ENCODE assay signal across 10 cellular contexts in genomic region chr7:55185941-55186609, GRCh38.
DNase-seq lines count a peak whose midpoint lies in the region; ATAC-seq and TF ChIP-seq lines count a peak whose summit lies in the region.
"Had no signal": no experiment of that assay in that cellular context is flagged by ENCODE, and none has a peak within 500 bp of the region (broad histone marks: within the 10 kb centered on the region; RNA-seq: fewer than 3 reads in every experiment).

No MANE protein-coding gene starts in this region.

- POLR2A ChIA-PET in RWPE1 (lab: Yijun Ruan, JAX; ENCODE audit: low non-redundant PET): no interaction called here

- CTCF ChIA-PET in RWPE1 (lab: Yijun Ruan, JAX): interaction anchor here (0.6 to 1.3 kb wide), 5 partner anchors 9 to 398 kb away, joined by 3 to 6 read pairs (median 3); no protein-coding TSS in a partner anchor

- in situ Hi-C loops in gastrocnemius medialis (cut with MboI; ENCODE audit: low sequenced_read_pairs in 4 of 4): no loop called here

- no peak overlapping the region for H3K4me2 ChIP-seq in fibroblast of lung (ENCODE audit: extremely low read depth, insufficient read depth, low read length)

- H2AFZ ChIP-seq in fibroblast of lung (ENCODE audit: low read length): no peak overlapping the region

- H3K4me3 ChIP-seq in fibroblast of lung (replicated peaks in 1 of 4; ENCODE audit: control extremely low read depth in 1 of 4, insufficient read depth in 1 of 4, low read depth in 3 of 4, low read length in 4 of 4) (no peak overlapping the region), gastrocnemius medialis (no peak overlapping the region)
- H3K4me3 ChIP-seq: SK-N-MC had no signal

- H3K4me1 ChIP-seq in fibroblast of lung (ENCODE audit: control insufficient read depth, extremely low read depth, insufficient read depth, low read length): peaks cover 20% of the 10 kb centered on the region
- H3K4me1 ChIP-seq in gastrocnemius medialis: peaks cover 4 to 12% of the 10 kb centered on the region in 2 donors

- intact Hi-C loops in gastrocnemius medialis (cut with DNase I; ENCODE audit: low total_unique reads): loop anchor here (2.0 kb wide), 1 partner anchor 69 kb away; no protein-coding TSS in a partner anchor

- peaks cover 6% of the 10 kb centered on the region for H3K79me2 ChIP-seq in fibroblast of lung (ENCODE audit: control insufficient read depth, insufficient read depth, low read length)

- no peak for TF ChIP-seq POLR2A in gastrocnemius medialis (IDR thresholded peaks at IDR 0.05)

- H3K9me3 ChIP-seq in fibroblast of lung (ENCODE audit: control insufficient read depth, insufficient read depth, low read depth, low read length) (no peaks in the 10 kb centered on the region), gastrocnemius medialis (no peaks in the 10 kb centered on the region)
- H3K9me3 ChIP-seq: neutrophil had no signal

- ATAC-seq in GM18520 (IDR thresholded peaks at IDR 0.05; ENCODE audit: unreplicated experiment) (peak; percentile 53), gastrocnemius medialis (peak; percentile 72 to 77)

- TF ChIP-seq CTCF in RWPE1 (conservative IDR thresholded peaks at IDR 0.05; ENCODE audit: low read depth) (no peak), fibroblast of lung (conservative IDR thresholded peaks at IDR 0.05 in 1 of 2, IDR thresholded peaks at IDR 0.05 in 1 of 2; ENCODE audit: low read depth in 1 of 2, low read length in 2 of 2) (no peak), gastrocnemius medialis (IDR thresholded peaks at IDR 0.05 in 4 of 5, conservative IDR thresholded peaks at IDR 0.05 in 1 of 5) (no peak)

- H3K27me3 ChIP-seq in fibroblast of lung (ENCODE audit: control insufficient read depth, insufficient read depth, low read length) (no peaks in the 10 kb centered on the region), gastrocnemius medialis (no peaks in the 10 kb centered on the region)
- H3K27me3 ChIP-seq: neutrophil had no signal

- DNase-seq in RWPE1 (ENCODE audit: low spot score) (peak; percentile 98), fibroblast of lung (ENCODE audit: low read depth in 2 of 2) (peak; percentile 88 to 94), gastrocnemius medialis (peak; percentile 55 to 77), NCI-H524 treated with DMSO at 0.1 percent for 48 hours (lab: John Stamatoyannopoulos, UW) (no peak), NCI-H446 (lab: John Stamatoyannopoulos, UW) (no peak), NCI-H128 (lab: John Stamatoyannopoulos, UW; ENCODE audit: unreplicated experiment) (no peak)
- DNase-seq: head of caudate nucleus had no signal

- H3K27ac ChIP-seq in RWPE1 (peak overlapping the region; percentile 85), fibroblast of lung (ENCODE audit: insufficient read depth, low read length) (peak overlapping the region; percentile 61), gastrocnemius medialis (peak overlapping the region; percentile 69 to 84 (median 72))
- H3K27ac ChIP-seq: neutrophil, SK-N-MC had no signal

- no peak overlapping the region for H3K9ac ChIP-seq in fibroblast of lung (ENCODE audit: insufficient read depth, low read length)

- no peaks in the 10 kb centered on the region for H4K20me1 ChIP-seq in fibroblast of lung (ENCODE audit: control insufficient read depth, extremely low read depth, insufficient read depth, low read length)

- H3K36me3 ChIP-seq in fibroblast of lung (ENCODE audit: control insufficient read depth, insufficient read depth, low read length): peaks cover 31% of the 10 kb centered on the region
- peaks cover 0 to 12% of the 10 kb centered on the region in 2 donors for H3K36me3 ChIP-seq in gastrocnemius medialis
- H3K36me3 ChIP-seq: neutrophil had no signal

Comparison
In these comparisons a context has a peak if more than half of its experiments do, and no peak if none do; other contexts are left out.
1. DNase-seq: peak in RWPE1 (single experiment), fibroblast of lung (2 of 2) and gastrocnemius medialis (2 of 2); none in NCI-H524 treated with DMSO at 0.1 percent for 48 hours (single experiment), NCI-H446 (0 of 2) and NCI-H128 (single experiment).
2. Peak in every context shown above with its lines, with median percentiles within 50 percentile points of each other: H3K27ac ChIP-seq.